ENCODE assay signal across 13 cellular contexts in genomic region chr16:3536271-3536671, GRCh38. TPM values are rescaled to one million over a fixed set of nuclear protein-coding genes. Genes with fewer than 3 reads are reported as not detected.
DNase-seq lines count a peak whose midpoint lies in the region; ATAC-seq and TF ChIP-seq lines count a peak whose summit lies in the region.
"Had no signal": no experiment of that assay in that cellular context is flagged by ENCODE, and none has a peak within 500 bp of the region (broad histone marks: within the 10 kb centered on the region; RNA-seq: fewer than 3 reads in every experiment).

No MANE protein-coding gene starts in this region.

- H3K27ac ChIP-seq in A673 (ENCODE audit: low read depth, low read length, poor library complexity, severe bottlenecking) (no peak overlapping the region), mammary epithelial cell (ENCODE audit: insufficient read depth, low read depth, low read length) (no peak overlapping the region), stomach (no peak overlapping the region)

- H3K27me3 Mint-ChIP-seq in memory B cell (no peaks in the 10 kb centered on the region), mesothelial cell of epicardium (ENCODE audit: low read depth) (no peaks in the 10 kb centered on the region)
- H3K27me3 Mint-ChIP-seq: progenitor cell of endocrine pancreas had no signal

- no peak for TF ChIP-seq EP300 in stomach (IDR thresholded peaks at IDR 0.05)

- no peaks in the 10 kb centered on the region for H3K9me3 ChIP-seq in A673 (ENCODE audit: low read depth, low read length, poor library complexity, severe bottlenecking)
- H3K9me3 ChIP-seq in mammary epithelial cell (replicated peaks; ENCODE audit: insufficient read depth, low read length), result no peaks in the 10 kb centered on the region
- no peaks in the 10 kb centered on the region for H3K9me3 ChIP-seq in stomach

- CTCF ChIA-PET in A673 (lab: Charles Lee), result no interaction called here
- CTCF ChIA-PET in mammary epithelial cell (lab: Charles Lee; ENCODE audit: low non-redundant PET), result no interaction called here

- no peak overlapping the region for H3K9ac ChIP-seq in mammary epithelial cell (ENCODE audit: insufficient read depth, low read length)

- H3K4me3 ChIP-seq in A673 (ENCODE audit: low read depth, low read length, poor library complexity, severe bottlenecking), result no peak overlapping the region
- no peak overlapping the region for H3K4me3 ChIP-seq in mammary epithelial cell (replicated peaks in 1 of 3; ENCODE audit: insufficient read depth in 1 of 3, low read depth in 2 of 3, low read length in 3 of 3)
- H3K4me3 ChIP-seq in stomach, result no peak overlapping the region

- H3K79me2 ChIP-seq in mammary epithelial cell (ENCODE audit: insufficient read depth, low read length), result no peaks in the 10 kb centered on the region

- peak overlapping the region; percentile 74 for H3K27ac Mint-ChIP-seq in memory B cell
- H3K27ac Mint-ChIP-seq in mesothelial cell of epicardium, result no peak overlapping the region
- H3K27ac Mint-ChIP-seq: progenitor cell of endocrine pancreas had no signal

- dilution Hi-C loops in mammary epithelial cell (cut with HindIII; ENCODE audit: low sequenced_read_pairs), result no loop called here

- TF ChIP-seq CTCF in A673 (conservative IDR thresholded peaks at IDR 0.05; ENCODE audit: low read depth, low read length) (no peak), mammary epithelial cell (conservative IDR thresholded peaks at IDR 0.05 in 1 of 2, IDR thresholded peaks at IDR 0.05 in 1 of 2; ENCODE audit: extremely low read depth in 1 of 2, insufficient read depth in 1 of 2, low read depth in 1 of 2, low read length in 2 of 2) (no peak), stomach (IDR thresholded peaks at IDR 0.05) (no peak), mesothelial cell of epicardium (IDR thresholded peaks at IDR 0.05; ENCODE audit: unreplicated experiment) (no peak)

- ATAC-seq in memory B cell (ENCODE audit: low read depth) (no peak), HG03342 (IDR thresholded peaks at IDR 0.05; ENCODE audit: unreplicated experiment) (no peak)

- H3K4me3 Mint-ChIP-seq in memory B cell (no peak overlapping the region), mesothelial cell of epicardium (no peak overlapping the region)

- intact Hi-C loops in A673 (cut with micrococcal nuclease; ENCODE audit: unreplicated experiment), result no loop called here
- intact Hi-C loops in mammary epithelial cell (cut with micrococcal nuclease), result loop anchor here (10.0 kb wide), 1 partner anchor 49 kb away; no protein-coding TSS in a partner anchor
- intact Hi-C loops in stomach (cut with DNase I; ENCODE audit: low total_unique reads), result no loop called here

- 100% methylated on average over 2 of the region's 2 CpGs for WGBS in mammary epithelial cell (ENCODE audit: low coverage, missing lambda C conversion rate)
- WGBS in stomach, 5 donors, result 57 to 82% (median 72%) methylated on average over 2 of the region's 2 CpGs

- H3K9me3 Mint-ChIP-seq in memory B cell, result no peaks in the 10 kb centered on the region
- H3K9me3 Mint-ChIP-seq in mesothelial cell of epicardium, result no peaks in the 10 kb centered on the region

- POLR2A ChIA-PET in A673 (lab: Charles Lee; ENCODE audit: low non-redundant PET), result interaction anchor here (0.5 kb wide), 1 partner anchor 368 kb away, joined by 3 read pairs; no protein-coding TSS in a partner anchor

- TF ChIP-seq POLR2A in stomach (IDR thresholded peaks at IDR 0.05), result no peak

- BruUV-seq in A673 (replicated peaks; lab: Mats Ljungman, UMichigan), result TSS peak; percentile 24
- BruUV-seq in mammary epithelial cell (replicated peaks; lab: Mats Ljungman, UMichigan), result TSS peak; percentile 22

- H3K36me3 ChIP-seq in A673 (ENCODE audit: insufficient read depth, low read length, poor library complexity, severe bottlenecking) (peaks cover 13% of the 10 kb centered on the region), mammary epithelial cell (ENCODE audit: insufficient read depth, low read length) (peaks cover 2% of the 10 kb centered on the region), stomach (peaks cover 24 to 95% (median 92%) of the 10 kb centered on the region in 4 donors)

- peaks cover 9% of the 10 kb centered on the region for H3K36me3 Mint-ChIP-seq in memory B cell
- H3K36me3 Mint-ChIP-seq in mesothelial cell of epicardium, result peaks cover 40% of the 10 kb centered on the region

- in situ Hi-C loops in mammary epithelial cell (cut with MboI; ENCODE audit: low sequenced_read_pairs in 2 of 2), result loop anchor here in 1 of 2 donors (25.0 kb wide), 1 partner anchor 326 kb away; no protein-coding TSS in a partner anchor

- no peaks in the 10 kb centered on the region for H3K27me3 ChIP-seq in A673 (replicated peaks; ENCODE audit: insufficient read depth, low read depth, low read length, poor library complexity)
- H3K27me3 ChIP-seq in mammary epithelial cell (ENCODE audit: insufficient read depth, low read length), result no peaks in the 10 kb centered on the region
- no peaks in the 10 kb centered on the region for H3K27me3 ChIP-seq in stomach

- no peak overlapping the region for H3K4me2 ChIP-seq in mammary epithelial cell (ENCODE audit: insufficient read depth, low read depth, low read length)

- no peaks in the 10 kb centered on the region for H4K20me1 ChIP-seq in mammary epithelial cell (ENCODE audit: insufficient read depth, low read length)

- no peak for DNase-seq in A673 (ENCODE audit: low spot score)
- peak; percentile 68 for DNase-seq in GM04503 (ENCODE audit: low read depth)
- DNase-seq in mammary epithelial cell, result no peak
- DNase-seq in memory B cell (ENCODE audit: low spot score in 2 of 2), result no peak
- no peak for DNase-seq in stomach
- DNase-seq in DMS53 (lab: John Stamatoyannopoulos, UW), result no peak
- DNase-seq in mesothelial cell of epicardium (ENCODE audit: low spot score in 2 of 2, unreplicated experiment in 2 of 2), result no peak
- DNase-seq: DND-41; stimulated activated CD4-positive, alpha-beta T cell treated with anti-CD3 and anti-CD28 coated beads, Interleukin-2, amount 100 ng/mL, for 24 hours had no signal

- H2AFZ ChIP-seq in mammary epithelial cell (ENCODE audit: low read depth, low read length), result no peak overlapping the region

- H3K4me1 ChIP-seq in A673 (ENCODE audit: insufficient read depth, low read length, poor library complexity, severe bottlenecking) (no peaks in the 10 kb centered on the region), mammary epithelial cell (ENCODE audit: insufficient read depth, low read length) (no peaks in the 10 kb centered on the region), stomach (peaks cover 0 to 17% (median 0%) of the 10 kb centered on the region in 4 donors)

- peaks cover 12% of the 10 kb centered on the region for H3K4me1 Mint-ChIP-seq in memory B cell
- no peaks in the 10 kb centered on the region for H3K4me1 Mint-ChIP-seq in mesothelial cell of epicardium

RNA-seq across cellular contexts. Expression of gene CLUAP1, which starts 35.5 kb away (rescaled TPM):
- total RNA-seq in A673 (2021), result 22.6 and 36.5 TPM in 2 replicates
- 10 to 100 TPM; 12.0 to 19.1 TPM for total RNA-seq in mammary epithelial cell
- 7.5 TPM for polyA plus RNA-seq in mammary epithelial cell
- 43.1 TPM for polyA minus RNA-seq in mammary epithelial cell
- 10 to 100 TPM in 4 of 5 donors, 1 to 10 TPM in 1; 9.0 to 52.7 (median 22.2) TPM for total RNA-seq in stomach
- 10 to 100 TPM in 1 of 3 donors, 1 to 10 TPM in 2; 6.7 to 14.1 (median 7.6) TPM for polyA plus RNA-seq in stomach
- 30.1 to 36.4 TPM (median 36.0 TPM) in 3 replicates for total RNA-seq in mesothelial cell of epicardium

RNA-seq across cellular contexts. Expression of gene NLRC3, which starts 40.9 kb away (rescaled TPM):
- total RNA-seq in A673 (2021) (0.07 and 0.09 TPM in 2 replicates), mammary epithelial cell (under 1 TPM; under 0.01 to 0.05 TPM), stomach (10 to 100 TPM in 2 of 5 donors, 1 to 10 TPM in 2, not detected in 1; 1.7 to 17.0 (median 12.8) TPM), mesothelial cell of epicardium (0.04 to 0.13 TPM in 2 of 3 replicates, not detected in the other)
- polyA plus RNA-seq in mammary epithelial cell (not detected), stomach (under 1 TPM; 0.45 to 0.50 (median 0.46) TPM)
- not detected for polyA minus RNA-seq in mammary epithelial cell
- total RNA-seq: NCI-H460 had no signal
- polyA plus RNA-seq: BJ had no signal

RNA-seq across cellular contexts. Expression of gene C16orf90, which starts 41.0 kb away (rescaled TPM):
- total RNA-seq in A673 (2021), result not detected in 2 replicates
- not detected for total RNA-seq in mammary epithelial cell
- polyA plus RNA-seq in mammary epithelial cell, result not detected
- polyA minus RNA-seq in mammary epithelial cell, result not detected
- not detected for total RNA-seq in stomach
- polyA plus RNA-seq in stomach, result not detected
- not detected in 3 replicates for total RNA-seq in mesothelial cell of epicardium
- total RNA-seq: NCI-H460, progenitor cell of endocrine pancreas had no signal
- polyA plus RNA-seq: BJ had no signal
